Comparison of ENCODE assay signal across 8 cellular contexts in genomic region chr16:22372882-22373661, GRCh38. TPM values are rescaled to one million over a fixed set of nuclear protein-coding genes. Genes with fewer than 3 reads are reported as not detected.
DNase-seq lines count a peak whose midpoint lies in the region; ATAC-seq, FAIRE-seq and TF ChIP-seq lines count a peak whose summit lies in the region.

No MANE protein-coding gene starts in this region.

- TF ChIP-seq CTCF in fibroblast of lung (conservative IDR thresholded peaks at IDR 0.05 in 1 of 2, IDR thresholded peaks at IDR 0.05 in 1 of 2; ENCODE audit: low read depth in 1 of 2, low read length in 2 of 2), result no peak
- no peak for TF ChIP-seq CTCF in psoas muscle (IDR thresholded peaks at IDR 0.05)
- no peak for TF ChIP-seq CTCF in D721Med (IDR thresholded peaks at IDR 0.05; ENCODE audit: insufficient read depth, missing control alignments)

- no peak overlapping the region for H2AFZ ChIP-seq in fibroblast of lung (ENCODE audit: low read length)

- 41 to 52% (median 46%) methylated on average over 14 of the region's 14 CpGs for WGBS in psoas muscle, 3 donors

- intact Hi-C loops in psoas muscle (cut with DNase I), result loop anchor here (10.0 kb wide), 1 partner anchor 52 kb away; no protein-coding TSS in a partner anchor

- peak overlapping the region; percentile 77 for H3K4me2 ChIP-seq in fibroblast of lung (ENCODE audit: extremely low read depth, insufficient read depth, low read length)

- H3K9me3 ChIP-seq in SJCRH30 (replicated peaks) (no peaks in the 10 kb centered on the region), fibroblast of lung (ENCODE audit: control insufficient read depth, insufficient read depth, low read depth, low read length) (no peaks in the 10 kb centered on the region), psoas muscle (no peaks in the 10 kb centered on the region)

- no peaks in the 10 kb centered on the region for H3K36me3 ChIP-seq in SJCRH30
- no peaks in the 10 kb centered on the region for H3K36me3 ChIP-seq in fibroblast of lung (ENCODE audit: control insufficient read depth, insufficient read depth, low read length)
- no peaks in the 10 kb centered on the region for H3K36me3 ChIP-seq in psoas muscle (ENCODE audit: insufficient read depth in 1 of 2, low read depth in 1 of 2)

- DNase-seq in GM03348 (ENCODE audit: low spot score), result peak; percentile 11
- DNase-seq in SJCRH30, result no peak
- peak in 1 of 2 donors; percentile 20 for DNase-seq in fibroblast of lung (ENCODE audit: low read depth in 2 of 2)
- no peak for DNase-seq in psoas muscle
- no peak for DNase-seq in stimulated activated naive CD4-positive, alpha-beta T cell treated with Interleukin-2 at 50 U/mL for 16 hours (lab: John Stamatoyannopoulos, UW)
- DNase-seq in D721Med (ENCODE audit: insufficient read length, low spot score), result no peak

- H3K4me1 ChIP-seq in SJCRH30, result peaks cover 27% of the 10 kb centered on the region
- H3K4me1 ChIP-seq in fibroblast of lung (ENCODE audit: control insufficient read depth, extremely low read depth, insufficient read depth, low read length), result peaks cover 12% of the 10 kb centered on the region
- H3K4me1 ChIP-seq in psoas muscle, result peaks cover 14% of the 10 kb centered on the region

- peak overlapping the region; percentile 66 for H3K4me3 ChIP-seq in SJCRH30
- peak overlapping the region; percentile 85 to 92 (median 88) for H3K4me3 ChIP-seq in fibroblast of lung (replicated peaks in 1 of 4; ENCODE audit: control extremely low read depth in 1 of 4, insufficient read depth in 1 of 4, low read depth in 3 of 4, low read length in 4 of 4)
- peak overlapping the region; percentile 96 for H3K4me3 ChIP-seq in psoas muscle

- peak overlapping the region; percentile 92 for H3K9ac ChIP-seq in fibroblast of lung (ENCODE audit: insufficient read depth, low read length)

- H3K27ac ChIP-seq in SJCRH30, result no peak overlapping the region
- peak overlapping the region; percentile 89 for H3K27ac ChIP-seq in fibroblast of lung (ENCODE audit: insufficient read depth, low read length)
- peak overlapping the region; percentile 77 for H3K27ac ChIP-seq in psoas muscle

- H4K20me1 ChIP-seq in fibroblast of lung (ENCODE audit: control insufficient read depth, extremely low read depth, insufficient read depth, low read length), result no peaks in the 10 kb centered on the region

- no peak for FAIRE-seq in D721Med (lab: Jason Lieb, UNC)

- ATAC-seq in psoas muscle (no peak), GM18873 (IDR thresholded peaks at IDR 0.05; ENCODE audit: low FRiP score, unreplicated experiment) (no peak), GM21825 (IDR thresholded peaks at IDR 0.05; ENCODE audit: unreplicated experiment) (no peak)

- H3K79me2 ChIP-seq in fibroblast of lung (ENCODE audit: control insufficient read depth, insufficient read depth, low read length), result peaks cover 51% of the 10 kb centered on the region

- no peaks in the 10 kb centered on the region for H3K27me3 ChIP-seq in SJCRH30
- no peaks in the 10 kb centered on the region for H3K27me3 ChIP-seq in fibroblast of lung (ENCODE audit: control insufficient read depth, insufficient read depth, low read length)
- H3K27me3 ChIP-seq in psoas muscle (ENCODE audit: insufficient read depth in 3 of 3, low read length in 2 of 3), result no peaks in the 10 kb centered on the region

RNA-seq across cellular contexts. Expression of gene CDR2, which starts 1.3 kb away (rescaled TPM):
- 20.1 and 21.6 TPM in 2 replicates for total RNA-seq in SJCRH30 (2014; rRNA removed; shearing (Covaris generic))
- 53.7 and 73.8 TPM in 2 replicates for total RNA-seq in fibroblast of lung
- polyA plus RNA-seq in fibroblast of lung, result 54.1 and 60.1 TPM in 2 replicates
- 37.3 and 39.1 TPM in 2 replicates for polyA plus RNA-seq in fibroblast of lung (2012)
- 8.6 and 15.3 TPM in 2 replicates for polyA minus RNA-seq in fibroblast of lung (ENCODE audit: low replicate concordance)
- total RNA-seq in psoas muscle, result 10 to 100 TPM in 1 of 4 donors, 1 to 10 TPM in 3; 4.0 to 11.9 (median 4.5) TPM
- 1 to 10 TPM; 2.2 to 5.3 (median 4.5) TPM for polyA plus RNA-seq in psoas muscle
